ENCODE assay signal across 8 cellular contexts in the genomic region with DNA sequence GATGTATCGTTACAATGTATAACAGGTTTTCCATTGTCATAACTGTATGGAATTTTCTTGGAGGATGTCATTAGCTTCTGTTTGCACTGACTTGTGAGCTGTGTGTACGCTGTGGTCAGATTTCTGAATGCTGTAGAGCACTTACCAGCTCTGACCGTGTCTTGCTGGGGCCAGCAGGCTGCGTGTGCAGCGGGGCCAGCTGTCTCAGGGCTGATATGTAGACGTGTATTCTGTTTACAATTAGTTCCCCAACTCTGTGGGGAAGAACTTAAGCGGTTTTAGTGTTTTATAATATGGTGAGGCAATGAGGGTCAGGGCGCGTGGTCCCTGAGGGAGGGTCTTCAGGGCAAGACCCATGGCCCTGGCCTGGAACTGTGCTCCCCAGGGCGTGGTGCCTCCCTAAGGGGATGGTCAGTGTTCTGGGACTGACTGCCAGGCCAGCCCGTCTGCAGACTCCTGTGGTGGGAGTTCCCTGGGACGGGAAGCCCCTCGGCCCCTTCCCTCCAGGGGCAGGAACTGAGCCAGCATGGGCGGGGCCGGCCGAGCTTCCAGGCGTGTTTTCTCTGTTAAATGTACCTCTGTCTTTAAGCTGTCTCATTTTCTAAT. TPM values are rescaled to one million over a fixed set of nuclear protein-coding genes. Genes with fewer than 3 reads are reported as not detected.
DNase-seq lines count a peak whose midpoint lies in the region; ATAC-seq, FAIRE-seq and TF ChIP-seq lines count a peak whose summit lies in the region.

No MANE protein-coding gene starts in this region.

- peaks cover 6% of the 10 kb centered on the region for H3K4me1 Mint-ChIP-seq in stimulated activated effector memory CD8-positive, alpha-beta T cell treated with anti-CD3 and anti-CD28 coated beads, Interleukin-12 subunit alpha, Interleukin-12 subunit beta, amount 100 ng/mL, for 72 hours
- peaks cover 2 to 14% of the 10 kb centered on the region in 2 donors for H3K4me1 Mint-ChIP-seq in immature natural killer cell

- H3K4me1 ChIP-seq in HUES48 (ENCODE audit: control insufficient read depth, insufficient read depth, low read length): no peaks in the 10 kb centered on the region

- H3K27me3 Mint-ChIP-seq in immature natural killer cell (ENCODE audit: low read depth in 3 of 3): peaks cover 0 to 3% (median 0%) of the 10 kb centered on the region in 3 donors

- no peak for TF ChIP-seq CTCF in astrocyte of the cerebellum (IDR thresholded peaks at IDR 0.05; ENCODE audit: low read depth, low read length, missing control alignments)

- peak overlapping the region; percentile 1 for H3K27ac ChIP-seq in HUES48 (ENCODE audit: low read depth, low read length)

- peaks cover 75% of the 10 kb centered on the region for H3K36me3 ChIP-seq in HUES48 (ENCODE audit: control insufficient read depth, insufficient read depth, low read length)

- in situ Hi-C loops in astrocyte of the cerebellum (cut with HindIII; ENCODE audit: low sequenced_read_pairs): loop anchor here (10.0 kb wide), 1 partner anchor 122 kb away; no protein-coding TSS in a partner anchor

- no peaks in the 10 kb centered on the region for H3K9me3 ChIP-seq in HUES48 (ENCODE audit: control insufficient read depth, insufficient read depth, low read length)

- peaks cover 77% of the 10 kb centered on the region for H3K36me3 Mint-ChIP-seq in stimulated activated effector memory CD8-positive, alpha-beta T cell treated with anti-CD3 and anti-CD28 coated beads, Interleukin-12 subunit alpha, Interleukin-12 subunit beta, amount 100 ng/mL, for 72 hours
- no peaks in the 10 kb centered on the region for H3K36me3 Mint-ChIP-seq in immature natural killer cell

- H3K9ac ChIP-seq in HUES48 (ENCODE audit: low read depth, low read length): no peak overlapping the region

- H3K9me3 Mint-ChIP-seq in stimulated activated effector memory CD8-positive, alpha-beta T cell treated with anti-CD3 and anti-CD28 coated beads, Interleukin-12 subunit alpha, Interleukin-12 subunit beta, amount 100 ng/mL, for 72 hours: no peaks in the 10 kb centered on the region
- no peaks in the 10 kb centered on the region for H3K9me3 Mint-ChIP-seq in immature natural killer cell

- no peak for ATAC-seq in stimulated activated effector memory CD8-positive, alpha-beta T cell treated with anti-CD3 and anti-CD28 coated beads, Interleukin-12 subunit alpha, Interleukin-12 subunit beta, amount 100 ng/mL, for 72 hours
- no peak for ATAC-seq in GM21786 (IDR thresholded peaks at IDR 0.05; ENCODE audit: unreplicated experiment)

- no peak overlapping the region for H3K4me3 Mint-ChIP-seq in stimulated activated effector memory CD8-positive, alpha-beta T cell treated with anti-CD3 and anti-CD28 coated beads, Interleukin-12 subunit alpha, Interleukin-12 subunit beta, amount 100 ng/mL, for 72 hours
- no peak overlapping the region for H3K4me3 Mint-ChIP-seq in immature natural killer cell

- H3K4me3 ChIP-seq in HUES48 (ENCODE audit: low read depth, low read length) (no peak overlapping the region), astrocyte of the cerebellum (ENCODE audit: low read depth, low read length) (no peak overlapping the region)

- FAIRE-seq in urothelium cell line (lab: Jason Lieb, UNC): no peak

- H3K27ac Mint-ChIP-seq in stimulated activated effector memory CD8-positive, alpha-beta T cell treated with anti-CD3 and anti-CD28 coated beads, Interleukin-12 subunit alpha, Interleukin-12 subunit beta, amount 100 ng/mL, for 72 hours: peak overlapping the region; percentile 60
- peak overlapping the region in 2 of 6 donors; percentile 4 to 23 for H3K27ac Mint-ChIP-seq in immature natural killer cell

- peak; percentile 11 for DNase-seq in astrocyte of the cerebellum (ENCODE audit: low read depth)
- peak; percentile 40 for DNase-seq in iPS-NIHi11 (ENCODE audit: low spot score)
- DNase-seq in stimulated activated effector memory CD8-positive, alpha-beta T cell treated with anti-CD3 and anti-CD28 coated beads, Interleukin-12 subunit alpha, Interleukin-12 subunit beta, amount 100 ng/mL, for 72 hours (ENCODE audit: low spot score in 2 of 2): no peak
- no peak for DNase-seq in activated CD4-positive, alpha-beta T cell treated with anti-CD3 and anti-CD28 coated beads, Interleukin-2, amount 50 U/mL, for 1 hour
- DNase-seq in urothelium cell line (ENCODE audit: low spot score): no peak
- DNase-seq in immature natural killer cell: no peak

- no peaks in the 10 kb centered on the region for H3K27me3 ChIP-seq in HUES48 (ENCODE audit: control insufficient read depth, insufficient read depth, low read length)

RNA-seq across cellular contexts. Expression of a gene that starts 18.7 kb away (rescaled TPM):
- polyA plus RNA-seq in immature natural killer cell: 1 to 10 TPM; 4.0 to 5.7 (median 5.4) TPM

RNA-seq across cellular contexts. Expression of a gene that starts 19.0 kb away (rescaled TPM):
- 10 to 100 TPM; 11.4 to 29.0 (median 13.6) TPM for polyA plus RNA-seq in immature natural killer cell

Comparison
In these comparisons a context has a peak if more than half of its experiments do, and no peak if none do; other contexts are left out.
1. DNase-seq: peak in astrocyte of the cerebellum (single experiment) and iPS-NIHi11 (single experiment); none in stimulated activated effector memory CD8-positive, alpha-beta T cell treated with anti-CD3 and anti-CD28 coated beads, Interleukin-12 subunit alpha, Interleukin-12 subunit beta, amount 100 ng/mL, for 72 hours (0 of 2), activated CD4-positive, alpha-beta T cell treated with anti-CD3 and anti-CD28 coated beads, Interleukin-2, amount 50 U/mL, for 1 hour (single experiment), urothelium cell line (single experiment) and immature natural killer cell (0 of 3).